In the genomic region with DNA sequence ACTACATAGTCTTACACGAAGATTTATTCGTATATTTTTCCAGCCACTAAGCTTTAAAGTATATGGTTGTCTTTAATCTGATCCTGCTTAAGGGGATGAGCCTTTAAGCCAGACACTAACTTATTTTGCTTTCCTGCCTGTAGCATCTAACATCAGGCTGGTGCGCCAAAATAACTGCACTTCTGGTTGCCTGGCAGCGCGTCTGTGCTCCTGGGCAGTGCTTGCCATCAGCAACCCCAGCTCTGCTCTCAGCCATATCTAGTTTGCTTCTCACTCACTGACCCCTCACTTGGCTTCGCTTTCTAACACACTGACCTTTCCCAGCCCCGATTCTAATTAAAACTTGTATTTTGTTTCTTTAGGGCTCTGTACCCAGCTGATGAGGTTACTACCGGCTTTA, we compare ENCODE assay signal across 24 cellular contexts.
"Had no signal": no experiment of that assay in that cellular context is flagged by ENCODE, and none has a peak within 500 bp of the region (broad histone marks: within the 10 kb centered on the region; RNA-seq: fewer than 3 reads in every experiment).

No MANE protein-coding gene starts in this region.

- DNase-seq: activated B cell treated with CpG ODN at 0.5 μM for 24 hours; activated CD4-positive, alpha-beta memory T cell treated with anti-CD3 and anti-CD28 coated beads for 36 hours; activated CD4-positive, alpha-beta T cell treated with anti-CD3 and anti-CD28 coated beads, Interleukin-2, amount 10 ng/mL, durations not matched to agents 7 days and 5 days; activated CD8-positive, alpha-beta memory T cell treated with anti-CD3 and anti-CD28 coated beads for 24 hours; activated effector memory CD4-positive, alpha-beta T cell treated with anti-CD3 and anti-CD28 coated beads, Interleukin-2, amount 50 U/mL, for 16 hours; activated naive CD4-positive, alpha-beta T cell treated with Interleukin-2 at 50 U/mL for 16 hours; activated naive CD8-positive, alpha-beta T cell treated with anti-CD3 and anti-CD28 coated beads, Interleukin-2, amount 50 U/mL, for 24 hours; activated T-cell treated with anti-CD3 and anti-CD28 coated beads, Interleukin-2, amount 50 U/mL, for 4 hours; amniotic stem cell; brain microvascular endothelial cell; caudate nucleus; NCI-H1092 treated with DMSO at 0.1 percent for 48 hours; NCI-H1417 treated with DMSO at 0.1 percent for 48 hours; NCI-H1694; NCI-H2029 treated with DMSO at 0.1 percent for 48 hours; NCI-H2227 treated with DMSO at 0.1 percent for 48 hours; NCI-H446 treated with DMSO at 0.1 percent for 48 hours; NCI-H524 treated with DMSO at 0.1 percent for 48 hours; NCI-H748 treated with DMSO at 0.1 percent for 48 hours; Peyer's patch; SIG-M5; T-helper 17 cell; T-helper 9 cell had no signal

- H3K27me3 ChIP-seq: brain microvascular endothelial cell, Peyer's patch had no signal

- H3K27ac ChIP-seq: brain microvascular endothelial cell, KMS-11, Peyer's patch had no signal

- H3K4me3 ChIP-seq: Peyer's patch had no signal

- H3K4me1 ChIP-seq: Peyer's patch had no signal

- H3K36me3 ChIP-seq: brain microvascular endothelial cell, Peyer's patch had no signal

- H3K9me3 ChIP-seq: Peyer's patch had no signal
